Comparison of ENCODE assay signal across 20 cellular contexts in genomic region chr2:240412975-240413812, GRCh38. TPM values are rescaled to one million over a fixed set of nuclear protein-coding genes. Genes with fewer than 3 reads are reported as not detected.
DNase-seq lines count a peak whose midpoint lies in the region; ATAC-seq and TF ChIP-seq lines count a peak whose summit lies in the region.
"Had no signal": no experiment of that assay in that cellular context is flagged by ENCODE, and none has a peak within 500 bp of the region (broad histone marks: within the 10 kb centered on the region; RNA-seq: fewer than 3 reads in every experiment).

No MANE protein-coding gene starts in this region.

- H3K23ac ChIP-seq in H9 (ENCODE audit: insufficient read length, low read depth, low read length): no peak overlapping the region

- H3K36me3 Mint-ChIP-seq in H9 (ENCODE audit: insufficient read depth in 1 of 3, low read depth in 3 of 3) (no peaks in the 10 kb centered on the region; a peak in 1 of 7 replicates), osteocyte (ENCODE audit: unreplicated experiment) (no peaks in the 10 kb centered on the region)
- H3K36me3 Mint-ChIP-seq: activated naive CD4-positive, alpha-beta T cell treated with anti-CD3 and anti-CD28 coated beads, Interleukin-2, amount 50 U/mL, for 72 hours had no signal

- no peak overlapping the region for H2AK5ac ChIP-seq in H9 (ENCODE audit: insufficient read length, low read length)

- peaks cover 0 to 2% of the 10 kb centered on the region in 2 experiments; a peak in 1 of 4 replicates for H3K4me1 Mint-ChIP-seq in H9
- H3K4me1 Mint-ChIP-seq in osteocyte (ENCODE audit: unreplicated experiment): no peaks in the 10 kb centered on the region

- TF ChIP-seq CTCF in AG04450 (IDR thresholded peaks at IDR 0.05; ENCODE audit: low read depth, low read length) (peak; percentile 10; the same call in 1 of the 2 replicates), H9 (conservative IDR thresholded peaks at IDR 0.05) (no peak), osteocyte (IDR thresholded peaks at IDR 0.05) (no peak), BE2C (IDR thresholded peaks at IDR 0.05; ENCODE audit: low read depth, low read length) (no peak)

- no peak overlapping the region for H4K5ac ChIP-seq in H9 (ENCODE audit: insufficient read length, low read depth, low read length)

- H3K27me3 Mint-ChIP-seq in H9 (ENCODE audit: low read depth) (peaks cover 2% of the 10 kb centered on the region; the same call in 1 of the 2 replicates), osteocyte (ENCODE audit: unreplicated experiment) (peaks cover 14% of the 10 kb centered on the region)

- no peak overlapping the region for H3K18ac ChIP-seq in H9 (ENCODE audit: insufficient read length, low read depth, low read length)

- H3K9me3 ChIP-seq in AG04450 (ENCODE audit: control insufficient read depth, insufficient read depth, low read length) (peaks cover 4% of the 10 kb centered on the region; the same call in 1 of the 2 replicates), H9 (ENCODE audit: control insufficient read depth, low read depth, low read length) (no peaks in the 10 kb centered on the region), BE2C (no peaks in the 10 kb centered on the region)
- H3K9me3 ChIP-seq: Caco-2, mucosa of descending colon had no signal

- no peak overlapping the region for H2AFZ ChIP-seq in H9 (ENCODE audit: low read length)

- no peak overlapping the region for H3K27ac ChIP-seq in AG04450 (ENCODE audit: low read depth, low read length)
- no peak overlapping the region for H3K27ac ChIP-seq in H9 (ENCODE audit: insufficient read length, low read depth, low read length)

- H3K27ac Mint-ChIP-seq in H9: no peak overlapping the region
- H3K27ac Mint-ChIP-seq in osteocyte (ENCODE audit: unreplicated experiment): no peak overlapping the region
- H3K27ac Mint-ChIP-seq: stimulated activated naive CD8-positive, alpha-beta T cell treated with anti-CD3 and anti-CD28 coated beads, Interleukin-15, Interleukin-2, amounts not matched to agents 100 ng/mL and 50 ng/mL, for 24 hours; T-helper 1 cell treated with Interleukin-12 subunit alpha and Interleukin-12 subunit beta and Interleukin-4 antibody, amounts not matched to agents 30 μg/mL and 1 μg/mL, for 36 hours had no signal

- H3K4me1 ChIP-seq in H9 (ENCODE audit: insufficient read depth, low read length): no peaks in the 10 kb centered on the region
- no peaks in the 10 kb centered on the region for H3K4me1 ChIP-seq in BE2C
- H3K4me1 ChIP-seq: Caco-2 had no signal

- no peak for ATAC-seq in GM18907 (IDR thresholded peaks at IDR 0.05; ENCODE audit: unreplicated experiment)
- ATAC-seq: activated CD4-positive, CD25-positive, alpha-beta regulatory T cell treated with anti-CD3 and anti-CD28 coated beads, Interleukin-2, amount 50 U/mL, for 24 hours; activated naive CD4-positive, alpha-beta T cell treated with anti-CD3 and anti-CD28 coated beads, Interleukin-2, amount 50 U/mL, for 72 hours; mucosa of descending colon had no signal

- H3K4me2 ChIP-seq in H9 (ENCODE audit: insufficient read depth, insufficient read length, low read length): no peak overlapping the region

- H3K27me3 ChIP-seq in AG04450 (ENCODE audit: control insufficient read depth, insufficient read depth, low read length): peaks cover 4% of the 10 kb centered on the region
- no peaks in the 10 kb centered on the region for H3K27me3 ChIP-seq in H9 (ENCODE audit: insufficient read depth, low read length)
- H3K27me3 ChIP-seq in BE2C: no peaks in the 10 kb centered on the region

- no peak overlapping the region for H4K91ac ChIP-seq in H9 (ENCODE audit: insufficient read length, low read depth, low read length)

- H2BK120ac ChIP-seq in H9 (ENCODE audit: low read depth, low read length, poor library complexity, severe bottlenecking): no peak overlapping the region

- no peak overlapping the region for H2BK20ac ChIP-seq in H9 (ENCODE audit: low read depth, low read length, poor library complexity, severe bottlenecking)

- H3K4ac ChIP-seq in H9 (ENCODE audit: low read depth, low read length): no peak overlapping the region

- H3K23me2 ChIP-seq in H9 (ENCODE audit: insufficient read length, low read depth, low read length, poor library complexity, severe bottlenecking): no peaks in the 10 kb centered on the region

- WGBS in H9 (ENCODE audit: extremely low coverage, insufficient read length, low lambda C conversion rate): no CpG with 5 or more reads among the region's 26 CpGs

- no peak overlapping the region for H3K56ac ChIP-seq in H9 (ENCODE audit: insufficient read length, low read depth, low read length)

- H3K14ac ChIP-seq in H9 (ENCODE audit: insufficient read depth, low read length): no peak overlapping the region

- H3T11ph ChIP-seq in H9 (ENCODE audit: low read length): no peak overlapping the region

- H3K9ac ChIP-seq in H9 (ENCODE audit: extremely low read depth, insufficient read length, low read length): no peak overlapping the region

- no peaks in the 10 kb centered on the region for H3K79me2 ChIP-seq in H9 (ENCODE audit: insufficient read depth, low read length)

- H4K20me1 ChIP-seq in H9 (ENCODE audit: control insufficient read depth, insufficient read depth, insufficient read length): no peaks in the 10 kb centered on the region

- CTCF ChIA-PET in AG04450 (lab: Charles Lee): no interaction called here

- no peak overlapping the region for H4K8ac ChIP-seq in H9 (replicated peaks; ENCODE audit: insufficient read length, low read depth, low read length)

- intact Hi-C loops in cardiac septum (cut with DNase I): no loop called here

- peaks cover 2 to 6% of the 10 kb centered on the region in 2 experiments; a peak in 4 of 5 replicates for H3K9me3 Mint-ChIP-seq in H9
- peaks cover under 1% of the 10 kb centered on the region for H3K9me3 Mint-ChIP-seq in osteocyte (ENCODE audit: unreplicated experiment)

- no peaks in the 10 kb centered on the region for H3K36me3 ChIP-seq in BE2C

- no peak overlapping the region for H3K4me3 ChIP-seq in AG04450 (ENCODE audit: low read depth, low read length)
- H3K4me3 ChIP-seq in BE2C (ENCODE audit: low read depth, low read length): no peak overlapping the region
- H3K4me3 ChIP-seq: mucosa of descending colon had no signal

- no peak overlapping the region for H2BK12ac ChIP-seq in H9 (ENCODE audit: insufficient read length, low read depth, low read length)

- H2BK15ac ChIP-seq in H9 (ENCODE audit: low read depth, low read length): no peak overlapping the region

- H3K4me3 Mint-ChIP-seq in H9 (no peak overlapping the region), osteocyte (ENCODE audit: unreplicated experiment) (no peak overlapping the region)
- H3K4me3 Mint-ChIP-seq: stimulated activated naive CD8-positive, alpha-beta T cell treated with anti-CD3 and anti-CD28 coated beads, Interleukin-15, Interleukin-2, amounts not matched to agents 100 ng/mL and 50 ng/mL, for 24 hours; T-helper 1 cell treated with Interleukin-12 subunit alpha and Interleukin-12 subunit beta and Interleukin-4 antibody, amounts not matched to agents 30 μg/mL and 1 μg/mL, for 36 hours had no signal

- H2BK5ac ChIP-seq in H9 (ENCODE audit: insufficient read length, low read length): no peak overlapping the region

- no peaks in the 10 kb centered on the region for H3K79me1 ChIP-seq in H9 (ENCODE audit: insufficient read depth, low read depth, low read length, poor library complexity, severe bottlenecking)

- POLR2A ChIA-PET in AG04450 (lab: Yijun Ruan, JAX): interaction anchor here (0.6 kb wide), 1 partner anchor 87 kb away, joined by 3 read pairs; no protein-coding TSS in a partner anchor

- DNase-seq in AG04450 (ENCODE audit: low read depth, low spot score) (no peak), H9 (peak; percentile 20), cardiac septum (ENCODE audit: low spot score) (peak; percentile 71), osteocyte (ENCODE audit: extremely low spot score, unreplicated experiment) (peak; percentile 80), BE2C (no peak), T-helper 9 cell (no peak), NOMO-1 (lab: John Stamatoyannopoulos, UW; ENCODE audit: unreplicated experiment in 2 of 2) (no peak)
- DNase-seq: Caco-2; effector CD8-positive, alpha-beta T cell; GOT3; kidney glomerular epithelial cell; NCI-H146; NCI-H226; SHP77 had no signal

RNA-seq across cellular contexts. Expression of gene GPC1, which starts 22.3 kb away (rescaled TPM):
- polyA plus RNA-seq in AG04450 (2011; rRNA removed): 46.8 and 72.0 TPM in 2 replicates
- 34.7 and 44.8 TPM in 2 replicates for polyA minus RNA-seq in AG04450 (2011; rRNA and poly(A)+ RNA removed)
- 39.4 and 44.0 TPM in 2 replicates for total RNA-seq in H9 (2021)
- 291 TPM for total RNA-seq in cardiac septum
- total RNA-seq in osteocyte: 148 and 149 TPM in 2 replicates
- 46.0 TPM for polyA plus RNA-seq in BE2C (2012; ENCODE audit: insufficient read depth, insufficient read length, low read depth)

Comparison
In these comparisons a context has a peak if more than half of its experiments do, and no peak if none do; other contexts are left out.
1. DNase-seq: peak in H9 (single experiment), cardiac septum (single experiment) and osteocyte (single experiment); none in AG04450 (single experiment), BE2C (single experiment), T-helper 9 cell (single experiment) and NOMO-1 (0 of 2).